21 cellular contexts compared by ENCODE assay signal in the genomic region with DNA sequence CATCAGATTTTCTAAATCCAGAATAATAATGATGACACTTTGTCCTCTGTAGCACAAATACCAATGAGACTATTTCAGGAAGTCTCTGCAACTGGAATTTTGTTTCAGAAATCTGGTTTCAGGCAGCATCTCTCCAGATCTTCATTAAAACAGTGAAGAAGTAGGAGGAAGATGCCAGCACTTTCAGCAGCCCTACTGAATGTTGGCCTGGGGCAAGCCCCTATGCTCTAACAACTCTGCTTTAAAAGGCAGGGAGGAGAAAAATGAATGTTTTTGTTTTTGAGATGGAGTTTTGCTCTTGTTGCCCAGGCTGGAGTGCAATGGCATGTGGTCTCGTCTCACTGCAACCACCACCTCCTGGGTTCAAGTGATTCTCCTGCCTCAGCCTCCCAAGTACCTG. TPM values are rescaled to one million over a fixed set of nuclear protein-coding genes. Genes with fewer than 3 reads are reported as not detected.
"Had no signal": no experiment of that assay in that cellular context is flagged by ENCODE, and none has a peak within 500 bp of the region (broad histone marks: within the 10 kb centered on the region; RNA-seq: fewer than 3 reads in every experiment).

No MANE protein-coding gene starts in this region.

- H3K4me3 Mint-ChIP-seq: activated B cell treated with CpG ODN at 0.5 μM for 24 hours; activated CD4-positive, alpha-beta memory T cell treated with anti-CD3 and anti-CD28 coated beads for 36 hours; activated CD4-positive, alpha-beta T cell treated with anti-CD3 and anti-CD28 coated beads, Interleukin-2, amount 10 ng/mL, durations not matched to agents 7 days and 5 days; activated naive CD8-positive, alpha-beta T cell treated with anti-CD3 and anti-CD28 coated beads, Interleukin-2, amount 10 ng/mL, durations not matched to agents 7 days and 5 days; activated T-cell treated with anti-CD3 and anti-CD28 coated beads, Interleukin-2, amount 50 U/mL, for 72 hours; T-cell had no signal

- H3K9me3 ChIP-seq: breast epithelium, SJSA1 had no signal

- H3K9me3 Mint-ChIP-seq: activated B cell treated with CpG ODN at 0.5 μM for 24 hours; activated CD4-positive, alpha-beta memory T cell treated with anti-CD3 and anti-CD28 coated beads for 36 hours; activated CD4-positive, alpha-beta T cell treated with anti-CD3 and anti-CD28 coated beads, Interleukin-2, amount 10 ng/mL, durations not matched to agents 7 days and 5 days; activated naive CD8-positive, alpha-beta T cell treated with anti-CD3 and anti-CD28 coated beads, Interleukin-2, amount 10 ng/mL, durations not matched to agents 7 days and 5 days; activated T-cell treated with anti-CD3 and anti-CD28 coated beads, Interleukin-2, amount 50 U/mL, for 72 hours; T-cell had no signal

- H3K36me3 ChIP-seq: breast epithelium, SJSA1 had no signal

- H3K4me3 ChIP-seq: breast epithelium, SJSA1 had no signal

- H3K27ac Mint-ChIP-seq: activated B cell treated with CpG ODN at 0.5 μM for 24 hours; activated CD4-positive, alpha-beta memory T cell treated with anti-CD3 and anti-CD28 coated beads for 36 hours; activated CD4-positive, alpha-beta T cell treated with anti-CD3 and anti-CD28 coated beads, Interleukin-2, amount 10 ng/mL, durations not matched to agents 7 days and 5 days; activated naive CD8-positive, alpha-beta T cell treated with anti-CD3 and anti-CD28 coated beads, Interleukin-2, amount 10 ng/mL, durations not matched to agents 7 days and 5 days; activated T-cell treated with anti-CD3 and anti-CD28 coated beads, Interleukin-2, amount 50 U/mL, for 72 hours; T-cell had no signal

- ATAC-seq: activated T-cell treated with anti-CD3 and anti-CD28 coated beads, Interleukin-2, amount 50 U/mL, for 72 hours; T-cell had no signal

- H3K27me3 ChIP-seq: breast epithelium, SJSA1 had no signal

- H3K4me1 Mint-ChIP-seq: activated B cell treated with CpG ODN at 0.5 μM for 24 hours; activated naive CD8-positive, alpha-beta T cell treated with anti-CD3 and anti-CD28 coated beads, Interleukin-2, amount 10 ng/mL, durations not matched to agents 7 days and 5 days had no signal

- DNase-seq: activated B cell treated with CpG ODN at 0.5 μM for 24 hours; activated CD4-positive, alpha-beta memory T cell treated with anti-CD3 and anti-CD28 coated beads for 36 hours; activated CD4-positive, alpha-beta T cell treated with anti-CD3 and anti-CD28 coated beads for 1 hour; activated CD4-positive, alpha-beta T cell treated with anti-CD3 and anti-CD28 coated beads, Interleukin-2, amount 10 ng/mL, durations not matched to agents 7 days and 5 days; activated naive CD4-positive, alpha-beta T cell treated with anti-CD3 and anti-CD28 coated beads, Interleukin-2, amount 50 U/mL, for 16 hours; activated naive CD8-positive, alpha-beta T cell treated with anti-CD3 and anti-CD28 coated beads, Interleukin-2, amount 10 ng/mL, durations not matched to agents 7 days and 5 days; activated T-cell treated with anti-CD3 and anti-CD28 coated beads, Interleukin-2, amount 50 U/mL, for 72 hours; aorta; caudate nucleus; NCI-H1105 treated with DMSO at 0.1 percent for 48 hours; NCI-H1436 treated with DMSO at 0.1 percent for 48 hours; NCI-H187; NCI-H2081 treated with DMSO at 0.1 percent for 48 hours; NCI-H446; NCI-H524; SHP77; T-cell; T-helper 2 cell; T1000 had no signal

- H3K4me1 ChIP-seq: breast epithelium had no signal

- H3K27ac ChIP-seq: breast epithelium, SJSA1 had no signal

- H3K36me3 Mint-ChIP-seq: activated CD4-positive, alpha-beta memory T cell treated with anti-CD3 and anti-CD28 coated beads for 36 hours; activated naive CD8-positive, alpha-beta T cell treated with anti-CD3 and anti-CD28 coated beads, Interleukin-2, amount 10 ng/mL, durations not matched to agents 7 days and 5 days; T-cell had no signal

RNA-seq across cellular contexts. Expression of a gene that starts 7.2 kb away (rescaled TPM):
- total RNA-seq: activated CD4-positive, alpha-beta T cell treated with anti-CD3 and anti-CD28 coated beads, Interleukin-2, amount 10 ng/mL, durations not matched to agents 7 days and 5 days had no signal

RNA-seq across cellular contexts. Expression of a gene that starts 18.1 kb away (rescaled TPM):
- total RNA-seq: activated B cell treated with CpG ODN at 0.5 μM for 24 hours; activated CD4-positive, alpha-beta memory T cell treated with anti-CD3 and anti-CD28 coated beads for 36 hours; activated CD4-positive, alpha-beta T cell treated with anti-CD3 and anti-CD28 coated beads, Interleukin-2, amount 10 ng/mL, durations not matched to agents 7 days and 5 days; activated naive CD8-positive, alpha-beta T cell treated with anti-CD3 and anti-CD28 coated beads, Interleukin-2, amount 10 ng/mL, durations not matched to agents 7 days and 5 days; activated T-cell treated with anti-CD3 and anti-CD28 coated beads, Interleukin-2, amount 50 U/mL, for 72 hours had no signal
